ENCODE assay signal across 8 cellular contexts in the genomic region with DNA sequence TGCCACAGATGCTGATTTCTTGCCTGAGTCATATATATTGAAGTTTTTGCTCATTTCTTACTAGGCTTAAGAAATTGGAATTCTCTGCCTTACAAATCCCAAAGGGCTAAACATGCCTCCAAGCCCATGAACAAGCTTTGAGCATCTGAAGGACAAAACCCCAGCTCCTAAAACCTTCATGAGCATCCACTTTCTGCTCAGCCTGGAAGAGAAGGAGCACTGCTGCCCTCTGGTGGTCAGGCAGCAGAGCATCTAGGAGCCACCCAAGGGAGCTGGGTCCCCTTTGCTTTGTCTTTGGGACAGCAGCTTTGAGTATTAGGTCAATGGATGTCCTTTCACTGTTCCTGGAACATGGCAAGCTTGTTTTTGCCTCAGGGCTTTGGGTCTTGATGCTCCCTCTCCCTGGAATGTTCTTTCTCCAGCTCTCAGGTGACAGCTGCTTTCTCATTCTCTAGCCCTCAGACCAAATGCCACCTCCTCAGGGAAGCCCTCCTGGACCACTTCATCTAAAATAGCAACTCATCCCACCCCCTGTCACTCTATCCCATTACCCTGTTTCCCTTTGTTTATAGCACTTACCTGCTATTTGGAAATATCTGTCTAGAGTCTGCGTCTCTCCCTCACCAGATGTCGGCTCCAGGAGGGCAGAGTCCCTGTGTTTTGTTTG. TPM values are rescaled to one million over a fixed set of nuclear protein-coding genes. Genes with fewer than 3 reads are reported as not detected.
DNase-seq lines count a peak whose midpoint lies in the region; ATAC-seq and TF ChIP-seq lines count a peak whose summit lies in the region.

No MANE protein-coding gene starts in this region.

- H3K27ac ChIP-seq in SK-N-SH (ENCODE audit: low read depth in 2 of 2, low read length in 1 of 2) (no peak overlapping the region), upper lobe of left lung (no peak overlapping the region)

- H2AFZ ChIP-seq in SK-N-SH (ENCODE audit: low read depth) = no peak overlapping the region

- CTCF ChIA-PET in SK-N-SH (lab: Yijun Ruan, JAX) = interaction anchor here (0.5 to 12.5 kb wide), 103 partner anchors 9 to 1106 kb away, joined by 3 to 366 read pairs (median 5); a partner anchor contains a TSS

- TF ChIP-seq EP300 in SK-N-SH (IDR thresholded peaks at IDR 0.05; ENCODE audit: borderline replicate concordance in 1 of 2, low read depth in 1 of 2, low read length in 1 of 2) (no peak), upper lobe of left lung (IDR thresholded peaks at IDR 0.05) (no peak)

- H3K9me3 ChIP-seq in SK-N-SH = no peaks in the 10 kb centered on the region
- no peaks in the 10 kb centered on the region for H3K9me3 ChIP-seq in upper lobe of left lung

- no peaks in the 10 kb centered on the region for H3K9me2 ChIP-seq in SK-N-SH

- DNase-seq in NCI-H1105 (lab: John Stamatoyannopoulos, UW) = peak; percentile 71
- peak; percentile 82 for DNase-seq in SK-N-SH
- DNase-seq in activated naive CD4-positive, alpha-beta T cell treated with anti-CD3 and anti-CD28 coated beads, Interleukin-2, amount 50 U/mL, for 16 hours = peak; percentile 77
- DNase-seq in Right ventricle myocardium inferior (ENCODE audit: missing footprints) = no peak
- peak; percentile 59 to 97 (median 86) for DNase-seq in posterior cingulate gyrus
- DNase-seq in upper lobe of left lung = peak in 1 of 2 donors; percentile 71

- no peaks in the 10 kb centered on the region for H3F3A ChIP-seq in SK-N-SH (replicated peaks; ENCODE audit: insufficient read depth)

- peaks cover 0 to 12% of the 10 kb centered on the region in 2 experiments; a peak in 1 of 4 replicates for H3K4me1 ChIP-seq in SK-N-SH (ENCODE audit: control insufficient read depth in 1 of 2, insufficient read depth in 2 of 2, low read depth in 1 of 2, low read length in 1 of 2)
- peaks cover 0 to 15% (median 5%) of the 10 kb centered on the region in 4 donors for H3K4me1 ChIP-seq in upper lobe of left lung

- H3K79me2 ChIP-seq in SK-N-SH (ENCODE audit: insufficient read depth) = no peaks in the 10 kb centered on the region

- peak; percentile 96 for TF ChIP-seq RAD21 in SK-N-SH (IDR thresholded peaks at IDR 0.05; ENCODE audit: low read length)

- no peak overlapping the region for H3K4me2 ChIP-seq in SK-N-SH

- POLR2A ChIA-PET in SK-N-SH (lab: Yijun Ruan, JAX) = interaction anchor here (1.0 to 2.2 kb wide), 4 partner anchors 58 to 345 kb away, joined by 3 to 10 read pairs (median 6); a partner anchor contains a TSS

- no peak for TF ChIP-seq POLR2A in upper lobe of left lung (IDR thresholded peaks at IDR 0.05)

- no peak overlapping the region for H3K9ac ChIP-seq in SK-N-SH

- ATAC-seq in Right ventricle myocardium inferior (peak; percentile 77), upper lobe of left lung (ENCODE audit: low FRiP score in 2 of 2) (peak; percentile 60 to 84), GM21717 (IDR thresholded peaks at IDR 0.05; ENCODE audit: unreplicated experiment) (no peak)

- peak overlapping the region in 1 of 2 experiments; percentile 22; a peak in 1 of 4 replicates for H3K4me3 ChIP-seq in SK-N-SH (ENCODE audit: low read depth in 2 of 2, low read length in 1 of 2)
- no peak overlapping the region for H3K4me3 ChIP-seq in upper lobe of left lung

- no peaks in the 10 kb centered on the region for H4K20me1 ChIP-seq in SK-N-SH (ENCODE audit: insufficient read depth)

- H3K36me3 ChIP-seq in SK-N-SH (replicated peaks in 1 of 2; ENCODE audit: control insufficient read depth in 1 of 2, insufficient read depth in 2 of 2, low read length in 1 of 2) = no peaks in the 10 kb centered on the region
- no peaks in the 10 kb centered on the region for H3K36me3 ChIP-seq in upper lobe of left lung

- H3K27me3 ChIP-seq in SK-N-SH (ENCODE audit: insufficient read depth) (no peaks in the 10 kb centered on the region), upper lobe of left lung (no peaks in the 10 kb centered on the region)

- WGBS in SK-N-SH (ENCODE audit: low lambda C conversion rate) = 74% methylated on average over 2 of the region's 2 CpGs
- 97 to 100% methylated on average over 2 of the region's 2 CpGs for WGBS in upper lobe of left lung, 2 donors

- TF ChIP-seq CTCF in GM12874 (IDR thresholded peaks at IDR 0.05; ENCODE audit: insufficient read depth, low read depth, low read length) (peak; percentile 93), SK-N-SH (IDR thresholded peaks at IDR 0.05) (peak; percentile 97), upper lobe of left lung (IDR thresholded peaks at IDR 0.05) (peak; percentile 87 to 95 (median 90))

- intact Hi-C loops in Right ventricle myocardium inferior (cut with DNase I) = loop anchor here (1.0 to 5.0 kb wide), 4 partner anchors 58 to 385 kb away; no protein-coding TSS in a partner anchor
- intact Hi-C loops in posterior cingulate gyrus (cut with DNase I) = loop anchor here (1.0 to 5.0 kb wide), 3 partner anchors 58 to 320 kb away; no protein-coding TSS in a partner anchor

TF ChIP-seq in SK-N-SH, 30 proteins besides CTCF, POLR2A, EP300 and RAD21:
- peak; percentile 98 for TF ChIP-seq SMC3 (IDR thresholded peaks at IDR 0.05; ENCODE audit: low read depth, low read length)
- TF ChIP-seq, protein P1, sequence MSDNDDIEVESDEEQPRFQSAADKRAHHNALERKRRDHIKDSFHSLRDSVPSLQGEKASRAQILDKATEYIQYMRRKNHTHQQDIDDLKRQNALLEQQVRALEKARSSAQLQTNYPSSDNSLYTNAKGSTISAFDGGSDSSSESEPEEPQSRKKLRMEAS (IDR thresholded peaks at IDR 0.05; ENCODE audit: low read depth) = no peak
- no peak for TF ChIP-seq RXRA (IDR thresholded peaks at IDR 0.05; ENCODE audit: borderline replicate concordance, low read depth)
- TF ChIP-seq SIN3A (IDR thresholded peaks at IDR 0.05; ENCODE audit: borderline replicate concordance, low read depth, low read length) = no peak
- no peak for TF ChIP-seq TCF12 (IDR thresholded peaks at IDR 0.05)
- TF ChIP-seq, protein P2, sequence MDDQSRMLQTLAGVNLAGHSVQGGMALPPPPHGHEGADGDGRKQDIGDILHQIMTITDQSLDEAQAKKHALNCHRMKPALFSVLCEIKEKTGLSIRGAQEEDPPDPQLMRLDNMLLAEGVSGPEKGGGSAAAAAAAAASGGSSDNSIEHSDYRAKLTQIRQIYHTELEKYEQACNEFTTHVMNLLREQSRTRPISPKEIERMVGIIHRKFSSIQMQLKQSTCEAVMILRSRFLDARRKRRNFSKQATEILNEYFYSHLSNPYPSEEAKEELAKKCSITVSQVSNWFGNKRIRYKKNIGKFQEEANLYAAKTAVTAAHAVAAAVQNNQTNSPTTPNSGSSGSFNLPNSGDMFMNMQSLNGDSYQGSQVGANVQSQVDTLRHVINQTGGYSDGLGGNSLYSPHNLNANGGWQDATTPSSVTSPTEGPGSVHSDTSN (IDR thresholded peaks at IDR 0.05) = no peak
- no peak for TF ChIP-seq NRF1 (IDR thresholded peaks at IDR 0.05; ENCODE audit: low read depth, low read length)

RNA-seq across cellular contexts. Expression of a gene that starts 25.7 kb away (rescaled TPM):
- polyA plus RNA-seq in SK-N-SH (2012; rRNA removed) = 0.15 and 0.24 TPM in 2 replicates
- polyA plus RNA-seq in SK-N-SH (2012; cell fraction: cytosol; rRNA removed) = 0.14 and 0.19 TPM in 2 replicates
- polyA plus RNA-seq in SK-N-SH (2012; cell fraction: nucleus; rRNA removed) = 0.24 and 0.29 TPM in 2 replicates
- 1.6 TPM for total RNA-seq in Right ventricle myocardium inferior
- total RNA-seq in upper lobe of left lung = 10 to 100 TPM in 2 of 6 donors, 1 to 10 TPM in 4; 2.6 to 27.5 (median 9.1) TPM

RNA-seq across cellular contexts. Expression of a gene that starts 34.2 kb away (rescaled TPM):
- not detected in 2 replicates for polyA plus RNA-seq in SK-N-SH (2012; rRNA removed)
- not detected in 2 replicates for polyA plus RNA-seq in SK-N-SH (2012; cell fraction: cytosol; rRNA removed)
- polyA plus RNA-seq in SK-N-SH (2012; cell fraction: nucleus; rRNA removed) = 0.02 TPM in 1 of 2 replicates, not detected in the other
- total RNA-seq in Right ventricle myocardium inferior = 25.4 TPM
- total RNA-seq in upper lobe of left lung = 10 to 100 TPM; 10.6 to 31.9 (median 20.9) TPM

RNA-seq across cellular contexts. Expression of a gene that starts 46.2 kb away (rescaled TPM):
- polyA plus RNA-seq in SK-N-SH (2012; rRNA removed) = not detected in 2 replicates
- polyA plus RNA-seq in SK-N-SH (2012; cell fraction: cytosol; rRNA removed) = 0.01 TPM in 1 of 2 replicates, not detected in the other
- not detected in 2 replicates for polyA plus RNA-seq in SK-N-SH (2012; cell fraction: nucleus; rRNA removed)
- not detected for total RNA-seq in Right ventricle myocardium inferior
- total RNA-seq in upper lobe of left lung = 100 to 1,000 TPM in 3 of 6 donors, 10 to 100 TPM in 3; 34.6 to 132 (median 106) TPM

Comparison
In these comparisons a context has a peak if more than half of its experiments do, and no peak if none do; other contexts are left out.
1. RNA of a gene that starts 46.2 kb away (total RNA-seq): 34.6 to 132 TPM in upper lobe of left lung; not detected in Right ventricle myocardium inferior (single experiment); every median in the first group is over 10 times any median in the second.
2. Peak in every context shown above with its lines, with median percentiles within 50 percentile points of each other: CTCF ChIP-seq.